13 cellular contexts compared by ENCODE assay signal in genomic region chr19:29003641-29004409, GRCh38.
"Had no signal": no experiment of that assay in that cellular context is flagged by ENCODE, and none has a peak within 500 bp of the region (broad histone marks: within the 10 kb centered on the region; RNA-seq: fewer than 3 reads in every experiment).

No MANE protein-coding gene starts in this region.

- H3K9me3 ChIP-seq: ovary had no signal

- H3K27ac ChIP-seq: brain microvascular endothelial cell, ovary had no signal

- DNase-seq: activated CD4-positive, alpha-beta T cell treated with anti-CD3 and anti-CD28 coated beads for 1 hour; activated CD4-positive, alpha-beta T cell treated with anti-CD3 and anti-CD28 coated beads, Interleukin-2, amount 50 U/mL, for 48 hours; activated CD8-positive, alpha-beta memory T cell treated with anti-CD3 and anti-CD28 coated beads, Interleukin-2, amount 10 ng/mL, durations not matched to agents 7 days and 5 days; activated effector memory CD4-positive, alpha-beta T cell treated with Interleukin-2 at 50 U/mL for 16 hours; activated T-cell treated with anti-CD3 and anti-CD28 coated beads, Interleukin-2, amount 50 U/mL, for 24 hours; amniotic stem cell; brain microvascular endothelial cell; glutamatergic neuron; left cardiac atrium; ovary; small intestine had no signal

- ATAC-seq: activated CD8-positive, alpha-beta memory T cell treated with anti-CD3 and anti-CD28 coated beads, Interleukin-2, amount 10 ng/mL, durations not matched to agents 7 days and 5 days; activated naive CD4-positive, alpha-beta T cell treated with anti-CD3 and anti-CD28 coated beads, Interleukin-2, amount 50 U/mL, for 72 hours; esophagus mucosa; left cardiac atrium had no signal

- H3K36me3 ChIP-seq: brain microvascular endothelial cell, ovary had no signal

- H3K27me3 ChIP-seq: brain microvascular endothelial cell, ovary had no signal

- H3K4me3 ChIP-seq: ovary had no signal
